In genomic region chr15:44788748-44789147, GRCh38 we compare ENCODE assay signal across 14 cellular contexts. TPM values are rescaled to one million over a fixed set of nuclear protein-coding genes. Genes with fewer than 3 reads are reported as not detected.
DNase-seq lines count a peak whose midpoint lies in the region; ATAC-seq and TF ChIP-seq lines count a peak whose summit lies in the region.
"Had no signal": no experiment of that assay in that cellular context is flagged by ENCODE, and none has a peak within 500 bp of the region (broad histone marks: within the 10 kb centered on the region; RNA-seq: fewer than 3 reads in every experiment).

No MANE protein-coding gene starts in this region.

- no peak for TF ChIP-seq EP300 in SK-N-SH (IDR thresholded peaks at IDR 0.05; ENCODE audit: borderline replicate concordance in 1 of 2, low read depth in 1 of 2, low read length in 1 of 2)

- H3K4me1 ChIP-seq in SK-N-SH (ENCODE audit: control insufficient read depth in 1 of 2, insufficient read depth in 2 of 2, low read depth in 1 of 2, low read length in 1 of 2): peaks cover 2 to 4% of the 10 kb centered on the region in 2 experiments; a peak in 2 of 4 replicates

- peaks cover 4% of the 10 kb centered on the region for H3K36me3 Mint-ChIP-seq in activated CD8-positive, alpha-beta memory T cell treated with anti-CD3 and anti-CD28 coated beads, Interleukin-2, amount 10 ng/mL, durations not matched to agents 7 days and 5 days
- peaks cover 7% of the 10 kb centered on the region for H3K36me3 Mint-ChIP-seq in central memory CD8-positive, alpha-beta T cell (ENCODE audit: insufficient read depth)
- H3K36me3 Mint-ChIP-seq in osteocyte (ENCODE audit: unreplicated experiment): no peaks in the 10 kb centered on the region

- CTCF ChIA-PET in activated CD8-positive, alpha-beta memory T cell treated with anti-CD3 and anti-CD28 coated beads, Interleukin-2, amount 10 ng/mL, durations not matched to agents 7 days and 5 days (lab: Charles Lee): interaction anchor here (0.7 to 1.9 kb wide), 8 partner anchors 31 to 238 kb away, joined by 3 to 7 read pairs (median 4); partner anchors contain the start of genes SPG11 and TRIM69
- CTCF ChIA-PET in SK-N-SH (lab: Yijun Ruan, JAX): interaction anchor here (1.0 to 1.8 kb wide), 2 partner anchors 76 to 126 kb away, joined by 3 to 4 read pairs; partner anchors contain the start of gene SPG11

- TF ChIP-seq CTCF in SK-N-SH (IDR thresholded peaks at IDR 0.05) (no peak), osteocyte (IDR thresholded peaks at IDR 0.05) (no peak)

- 48% methylated on average over 8 of the region's 8 CpGs for WGBS in SK-N-SH (ENCODE audit: low lambda C conversion rate)

- TF ChIP-seq RAD21 in SK-N-SH (IDR thresholded peaks at IDR 0.05; ENCODE audit: low read length): no peak

- no peaks in the 10 kb centered on the region for H3K9me3 Mint-ChIP-seq in activated CD8-positive, alpha-beta memory T cell treated with anti-CD3 and anti-CD28 coated beads, Interleukin-2, amount 10 ng/mL, durations not matched to agents 7 days and 5 days (ENCODE audit: low read depth)
- H3K9me3 Mint-ChIP-seq in central memory CD8-positive, alpha-beta T cell: no peaks in the 10 kb centered on the region
- no peaks in the 10 kb centered on the region for H3K9me3 Mint-ChIP-seq in osteocyte (ENCODE audit: unreplicated experiment)
- H3K9me3 Mint-ChIP-seq: neural crest cell had no signal

- H3K27me3 Mint-ChIP-seq in activated CD8-positive, alpha-beta memory T cell treated with anti-CD3 and anti-CD28 coated beads, Interleukin-2, amount 10 ng/mL, durations not matched to agents 7 days and 5 days: no peaks in the 10 kb centered on the region
- H3K27me3 Mint-ChIP-seq in central memory CD8-positive, alpha-beta T cell: no peaks in the 10 kb centered on the region
- H3K27me3 Mint-ChIP-seq in osteocyte (ENCODE audit: unreplicated experiment): peaks cover 52% of the 10 kb centered on the region

- H3K9me3 ChIP-seq in SK-N-SH: no peaks in the 10 kb centered on the region

- H3K27ac Mint-ChIP-seq in activated CD8-positive, alpha-beta memory T cell treated with anti-CD3 and anti-CD28 coated beads, Interleukin-2, amount 10 ng/mL, durations not matched to agents 7 days and 5 days: peak overlapping the region; percentile 89
- H3K27ac Mint-ChIP-seq in central memory CD8-positive, alpha-beta T cell (ENCODE audit: low read depth): no peak overlapping the region
- no peak overlapping the region for H3K27ac Mint-ChIP-seq in osteocyte (ENCODE audit: unreplicated experiment)

- H3K4me2 ChIP-seq in SK-N-SH: no peak overlapping the region

- peak; percentile 1 for DNase-seq in MV-4-11 (lab: John Stamatoyannopoulos, UW)
- peak; percentile 80 for DNase-seq in activated CD8-positive, alpha-beta memory T cell treated with anti-CD3 and anti-CD28 coated beads, Interleukin-2, amount 10 ng/mL, durations not matched to agents 7 days and 5 days
- DNase-seq in central memory CD8-positive, alpha-beta T cell (ENCODE audit: low spot score in 2 of 2): no peak
- DNase-seq in stimulated activated CD8-positive, alpha-beta memory T cell treated with anti-CD3 and anti-CD28 coated beads, Interleukin-12 subunit alpha, Interleukin-12 subunit beta, amount 100 ng/mL, for 4 hours (ENCODE audit: low read depth): peak; percentile 10
- no peak for DNase-seq in SK-N-SH
- no peak for DNase-seq in osteocyte (ENCODE audit: extremely low spot score, unreplicated experiment)
- no peak for DNase-seq in cerebellar nuclear complex (lab: John Stamatoyannopoulos, UW)
- DNase-seq in NCI-H1436 treated with DMSO at 0.1 percent for 48 hours (lab: John Stamatoyannopoulos, UW): no peak
- DNase-seq: H7, KG1, kidney, NCI-H345, small intestine had no signal

- no peak overlapping the region for H3K4me3 ChIP-seq in SK-N-SH (ENCODE audit: low read depth in 2 of 2, low read length in 1 of 2)

- no peak overlapping the region for H2AFZ ChIP-seq in SK-N-SH (ENCODE audit: low read depth)

- no peaks in the 10 kb centered on the region for H4K20me1 ChIP-seq in SK-N-SH (ENCODE audit: insufficient read depth)

- H3K9me2 ChIP-seq in SK-N-SH: no peaks in the 10 kb centered on the region

- peak overlapping the region; percentile 51 for H3K4me3 Mint-ChIP-seq in activated CD8-positive, alpha-beta memory T cell treated with anti-CD3 and anti-CD28 coated beads, Interleukin-2, amount 10 ng/mL, durations not matched to agents 7 days and 5 days
- no peak overlapping the region for H3K4me3 Mint-ChIP-seq in central memory CD8-positive, alpha-beta T cell
- no peak overlapping the region for H3K4me3 Mint-ChIP-seq in osteocyte (ENCODE audit: unreplicated experiment)
- H3K4me3 Mint-ChIP-seq: neural crest cell had no signal

- ATAC-seq in activated CD8-positive, alpha-beta memory T cell treated with anti-CD3 and anti-CD28 coated beads, Interleukin-2, amount 10 ng/mL, durations not matched to agents 7 days and 5 days: peak; percentile 65
- peak; percentile 17 for ATAC-seq in central memory CD8-positive, alpha-beta T cell (replicated peaks; ENCODE audit: extremely low read depth, poor library complexity, severe bottlenecking)

- no peaks in the 10 kb centered on the region for H3K79me2 ChIP-seq in SK-N-SH (ENCODE audit: insufficient read depth)

- H3K27me3 ChIP-seq in SK-N-SH (ENCODE audit: insufficient read depth): peaks cover 12% of the 10 kb centered on the region; the same call in 1 of the 2 replicates

- no peaks in the 10 kb centered on the region for H3K36me3 ChIP-seq in SK-N-SH (replicated peaks in 1 of 2; ENCODE audit: control insufficient read depth in 1 of 2, insufficient read depth in 2 of 2, low read length in 1 of 2)

- H3F3A ChIP-seq in SK-N-SH (replicated peaks; ENCODE audit: insufficient read depth): no peaks in the 10 kb centered on the region

- POLR2A ChIA-PET in SK-N-SH (lab: Yijun Ruan, JAX): no interaction called here

- H3K4me1 Mint-ChIP-seq in activated CD8-positive, alpha-beta memory T cell treated with anti-CD3 and anti-CD28 coated beads, Interleukin-2, amount 10 ng/mL, durations not matched to agents 7 days and 5 days: peaks cover 40% of the 10 kb centered on the region
- H3K4me1 Mint-ChIP-seq in central memory CD8-positive, alpha-beta T cell: peaks cover 15% of the 10 kb centered on the region
- peaks cover 5% of the 10 kb centered on the region for H3K4me1 Mint-ChIP-seq in osteocyte (ENCODE audit: unreplicated experiment)

- H3K27ac ChIP-seq in SK-N-SH (ENCODE audit: low read depth in 2 of 2, low read length in 1 of 2): no peak overlapping the region

- no peak overlapping the region for H3K9ac ChIP-seq in SK-N-SH

TF ChIP-seq in SK-N-SH, 30 proteins besides CTCF, POLR2A, EP300 and RAD21 (continues in another document):
- TF ChIP-seq, protein P1, sequence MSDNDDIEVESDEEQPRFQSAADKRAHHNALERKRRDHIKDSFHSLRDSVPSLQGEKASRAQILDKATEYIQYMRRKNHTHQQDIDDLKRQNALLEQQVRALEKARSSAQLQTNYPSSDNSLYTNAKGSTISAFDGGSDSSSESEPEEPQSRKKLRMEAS (IDR thresholded peaks at IDR 0.05; ENCODE audit: low read depth): no peak
- no peak for TF ChIP-seq USF1 (IDR thresholded peaks at IDR 0.05; ENCODE audit: borderline replicate concordance, low read depth)
- no peak for TF ChIP-seq YY1 (IDR thresholded peaks at IDR 0.05; ENCODE audit: low read depth)
- no peak for TF ChIP-seq RFX5 (IDR thresholded peaks at IDR 0.05; ENCODE audit: low read length)
- no peak for TF ChIP-seq TCF12 (IDR thresholded peaks at IDR 0.05)
- no peak for TF ChIP-seq TAF1 (IDR thresholded peaks at IDR 0.05; ENCODE audit: borderline replicate concordance, low read depth, low read length)
- TF ChIP-seq GATA2 (CRISPR knock-in tag; IDR thresholded peaks at IDR 0.05): no peak
- TF ChIP-seq NFIC (IDR thresholded peaks at IDR 0.05; ENCODE audit: borderline replicate concordance): no peak
- no peak for TF ChIP-seq SMC3 (IDR thresholded peaks at IDR 0.05; ENCODE audit: low read depth, low read length)
- no peak for TF ChIP-seq IRF3 (IDR thresholded peaks at IDR 0.05; ENCODE audit: low read depth, low read length)
- TF ChIP-seq FOXM1 (IDR thresholded peaks at IDR 0.05; ENCODE audit: low read depth): no peak
- TF ChIP-seq RXRA (IDR thresholded peaks at IDR 0.05; ENCODE audit: borderline replicate concordance, low read depth): no peak
- TF ChIP-seq, protein P2, sequence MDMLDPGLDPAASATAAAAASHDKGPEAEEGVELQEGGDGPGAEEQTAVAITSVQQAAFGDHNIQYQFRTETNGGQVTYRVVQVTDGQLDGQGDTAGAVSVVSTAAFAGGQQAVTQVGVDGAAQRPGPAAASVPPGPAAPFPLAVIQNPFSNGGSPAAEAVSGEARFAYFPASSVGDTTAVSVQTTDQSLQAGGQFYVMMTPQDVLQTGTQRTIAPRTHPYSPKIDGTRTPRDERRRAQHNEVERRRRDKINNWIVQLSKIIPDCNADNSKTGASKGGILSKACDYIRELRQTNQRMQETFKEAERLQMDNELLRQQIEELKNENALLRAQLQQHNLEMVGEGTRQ (IDR thresholded peaks at IDR 0.05; ENCODE audit: borderline replicate concordance, low read depth, low read length): no peak
- no peak for TF ChIP-seq FOSL2 (IDR thresholded peaks at IDR 0.05; ENCODE audit: borderline replicate concordance, low read depth)

RNA-seq across cellular contexts. Expression of gene TRIM69, which starts 52.4 kb away (rescaled TPM):
- total RNA-seq in activated CD8-positive, alpha-beta memory T cell treated with anti-CD3 and anti-CD28 coated beads, Interleukin-2, amount 10 ng/mL, durations not matched to agents 7 days and 5 days: 10 to 100 TPM; 79.1 to 79.4 TPM
- 9.7 and 11.1 TPM in 2 replicates for polyA plus RNA-seq in SK-N-SH (2012; rRNA removed)
- 13.2 and 13.8 TPM in 2 replicates for polyA plus RNA-seq in SK-N-SH (2012; cell fraction: cytosol; rRNA removed)
- polyA plus RNA-seq in SK-N-SH (2012; cell fraction: nucleus; rRNA removed): 7.0 and 7.6 TPM in 2 replicates
- total RNA-seq in osteocyte: 13.6 and 17.6 TPM in 2 replicates

Comparison
In these comparisons a context has a peak if more than half of its experiments do, and no peak if none do; other contexts are left out.
1. DNase-seq: peak in MV-4-11 (single experiment), activated CD8-positive, alpha-beta memory T cell treated with anti-CD3 and anti-CD28 coated beads, Interleukin-2, amount 10 ng/mL, durations not matched to agents 7 days and 5 days (single experiment) and stimulated activated CD8-positive, alpha-beta memory T cell treated with anti-CD3 and anti-CD28 coated beads, Interleukin-12 subunit alpha, Interleukin-12 subunit beta, amount 100 ng/mL, for 4 hours (single experiment); none in central memory CD8-positive, alpha-beta T cell (0 of 2), SK-N-SH (single experiment), osteocyte (single experiment), cerebellar nuclear complex (0 of 2) and NCI-H1436 treated with DMSO at 0.1 percent for 48 hours (single experiment).